1 cellular context compared by ENCODE assay signal in the genomic region with DNA sequence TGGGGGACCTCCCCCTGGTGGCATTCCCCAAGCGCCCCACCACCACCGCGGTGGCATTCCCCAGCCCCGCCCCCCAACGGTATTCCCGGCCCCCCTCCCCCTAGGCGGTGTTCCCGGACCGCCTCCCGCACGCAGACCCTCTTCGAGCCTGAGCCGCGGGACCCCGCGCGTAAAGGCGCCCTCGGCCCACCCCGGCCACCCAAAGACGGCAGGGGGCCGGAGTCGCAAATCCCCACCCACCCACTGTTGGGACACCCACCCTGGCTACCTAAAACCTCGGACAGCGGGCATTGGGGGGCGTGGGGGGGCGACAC.
TF ChIP-seq lines count a peak whose summit lies in the region.

No MANE protein-coding gene starts in this region.

TF ChIP-seq in HCT116, 20 proteins besides CTCF, POLR2A, EP300 and RAD21 (continued from another document):
- TF ChIP-seq, protein P1, sequence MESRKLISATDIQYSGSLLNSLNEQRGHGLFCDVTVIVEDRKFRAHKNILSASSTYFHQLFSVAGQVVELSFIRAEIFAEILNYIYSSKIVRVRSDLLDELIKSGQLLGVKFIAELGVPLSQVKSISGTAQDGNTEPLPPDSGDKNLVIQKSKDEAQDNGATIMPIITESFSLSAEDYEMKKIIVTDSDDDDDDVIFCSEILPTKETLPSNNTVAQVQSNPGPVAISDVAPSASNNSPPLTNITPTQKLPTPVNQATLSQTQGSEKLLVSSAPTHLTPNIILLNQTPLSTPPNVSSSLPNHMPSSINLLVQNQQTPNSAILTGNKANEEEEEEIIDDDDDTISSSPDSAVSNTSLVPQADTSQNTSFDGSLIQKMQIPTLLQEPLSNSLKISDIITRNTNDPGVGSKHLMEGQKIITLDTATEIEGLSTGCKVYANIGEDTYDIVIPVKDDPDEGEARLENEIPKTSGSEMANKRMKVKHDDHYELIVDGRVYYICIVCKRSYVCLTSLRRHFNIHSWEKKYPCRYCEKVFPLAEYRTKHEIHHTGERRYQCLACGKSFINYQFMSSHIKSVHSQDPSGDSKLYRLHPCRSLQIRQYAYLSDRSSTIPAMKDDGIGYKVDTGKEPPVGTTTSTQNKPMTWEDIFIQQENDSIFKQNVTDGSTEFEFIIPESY (IDR thresholded peaks at IDR 0.05; ENCODE audit: extremely low read depth, insufficient replicate concordance, low read length) = no peak
- TF ChIP-seq CEBPB (IDR thresholded peaks at IDR 0.05; ENCODE audit: low read depth) (no peak), YY1 (IDR thresholded peaks at IDR 0.05; ENCODE audit: extremely low read depth, insufficient replicate concordance, low read depth, low read length) (no peak)
- TF ChIP-seq, protein P2, sequence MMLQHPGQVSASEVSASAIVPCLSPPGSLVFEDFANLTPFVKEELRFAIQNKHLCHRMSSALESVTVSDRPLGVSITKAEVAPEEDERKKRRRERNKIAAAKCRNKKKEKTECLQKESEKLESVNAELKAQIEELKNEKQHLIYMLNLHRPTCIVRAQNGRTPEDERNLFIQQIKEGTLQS (IDR thresholded peaks at IDR 0.05) = no peak
